In the genomic region with DNA sequence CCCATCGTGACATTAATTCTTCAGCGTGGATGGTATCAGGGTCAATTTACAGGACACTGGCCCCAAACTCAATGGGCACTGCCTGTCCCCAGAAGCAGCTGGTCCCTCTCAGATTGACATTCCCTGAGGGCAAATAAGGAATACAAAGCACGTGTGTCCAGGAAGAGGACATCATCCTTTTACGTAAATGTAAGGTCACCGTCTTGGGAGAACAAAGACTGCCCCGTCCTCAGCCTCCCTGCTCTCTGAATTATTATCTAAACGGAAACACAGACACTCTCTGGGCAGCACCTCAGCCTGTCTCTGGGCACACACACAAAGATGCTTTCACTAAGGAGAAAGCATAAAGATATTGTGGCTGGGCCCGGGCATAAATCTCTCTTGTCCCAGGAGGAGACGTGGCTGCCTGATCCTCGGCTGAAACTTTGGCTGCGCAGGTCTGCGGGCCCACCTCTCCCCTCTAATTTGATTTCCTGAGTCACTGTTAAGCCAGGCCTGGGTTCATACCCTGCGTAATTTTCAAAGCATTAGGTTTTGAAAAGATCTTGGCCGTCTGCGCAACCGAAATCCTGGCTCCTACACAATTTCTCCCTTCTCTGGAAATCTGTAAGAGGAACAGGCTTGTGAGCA, we compare ENCODE assay signal across 22 cellular contexts. TPM values are rescaled to one million over a fixed set of nuclear protein-coding genes. Genes with fewer than 3 reads are reported as not detected.
DNase-seq lines count a peak whose midpoint lies in the region; ATAC-seq and TF ChIP-seq lines count a peak whose summit lies in the region.
"Had no signal": no experiment of that assay in that cellular context is flagged by ENCODE, and none has a peak within 500 bp of the region (broad histone marks: within the 10 kb centered on the region; RNA-seq: fewer than 3 reads in every experiment).

No MANE protein-coding gene starts in this region.

- no peaks in the 10 kb centered on the region for H3K36me3 ChIP-seq in PC-3 (ENCODE audit: low read depth, low read length)
- H3K36me3 ChIP-seq: HAP-1, SJSA1, stomach had no signal

- H2AFZ ChIP-seq in PC-3 (ENCODE audit: low read length), result no peak overlapping the region

- no peaks in the 10 kb centered on the region for H3K4me1 ChIP-seq in PC-3 (ENCODE audit: insufficient read depth, low read length)
- H3K4me1 ChIP-seq: HAP-1, SJSA1 had no signal

- ATAC-seq in HG02981 (IDR thresholded peaks at IDR 0.05; ENCODE audit: unreplicated experiment), result no peak
- no peak for ATAC-seq in activated CD8-positive, alpha-beta memory T cell treated with anti-CD3 and anti-CD28 coated beads, Interleukin-2, amount 10 ng/mL, durations not matched to agents 7 days and 5 days
- no peak for ATAC-seq in PC-3
- ATAC-seq: K562 had no signal

- H3K4me3 ChIP-seq in fibroblast of pulmonary artery (replicated peaks; ENCODE audit: low read depth, low read length), result no peak overlapping the region
- no peak overlapping the region for H3K4me3 ChIP-seq in PC-3 (ENCODE audit: low read length)
- H3K4me3 ChIP-seq: HAP-1, K562, SJSA1, stomach had no signal

- no peaks in the 10 kb centered on the region for H3K9me2 ChIP-seq in PC-3 (replicated peaks; ENCODE audit: low read length)

- no peaks in the 10 kb centered on the region for H4K20me1 ChIP-seq in PC-3 (ENCODE audit: low read length)

- intact Hi-C loops in PC-3 (cut with micrococcal nuclease), result no loop called here

- H3K4me3 Mint-ChIP-seq in neural crest cell (no peak overlapping the region), type B pancreatic cell (no peak overlapping the region)
- no peak overlapping the region for H3K4me3 Mint-ChIP-seq in activated CD8-positive, alpha-beta memory T cell treated with anti-CD3 and anti-CD28 coated beads, Interleukin-2, amount 10 ng/mL, durations not matched to agents 7 days and 5 days
- H3K4me3 Mint-ChIP-seq: memory B cell had no signal

- H3K79me2 ChIP-seq in PC-3 (ENCODE audit: low read length), result no peaks in the 10 kb centered on the region

- H3K9me3 ChIP-seq in PC-3 (ENCODE audit: low read length), result no peaks in the 10 kb centered on the region
- H3K9me3 ChIP-seq: HAP-1, SJSA1, stomach had no signal

- H3K4me1 Mint-ChIP-seq in neural crest cell (peaks cover 19% of the 10 kb centered on the region), type B pancreatic cell (ENCODE audit: unreplicated experiment) (peaks cover 24% of the 10 kb centered on the region)
- no peaks in the 10 kb centered on the region for H3K4me1 Mint-ChIP-seq in activated CD8-positive, alpha-beta memory T cell treated with anti-CD3 and anti-CD28 coated beads, Interleukin-2, amount 10 ng/mL, durations not matched to agents 7 days and 5 days
- H3K4me1 Mint-ChIP-seq: memory B cell had no signal

- CTCF ChIA-PET in activated CD8-positive, alpha-beta memory T cell treated with anti-CD3 and anti-CD28 coated beads, Interleukin-2, amount 10 ng/mL, durations not matched to agents 7 days and 5 days (lab: Charles Lee), result no interaction called here
- CTCF ChIA-PET in PC-3 (lab: Charles Lee), result no interaction called here

- H3K9me3 Mint-ChIP-seq in neural crest cell (no peaks in the 10 kb centered on the region), type B pancreatic cell (no peaks in the 10 kb centered on the region)
- H3K9me3 Mint-ChIP-seq in activated CD8-positive, alpha-beta memory T cell treated with anti-CD3 and anti-CD28 coated beads, Interleukin-2, amount 10 ng/mL, durations not matched to agents 7 days and 5 days (ENCODE audit: low read depth), result no peaks in the 10 kb centered on the region
- H3K9me3 Mint-ChIP-seq: memory B cell had no signal

- H3K36me3 Mint-ChIP-seq in neural crest cell (ENCODE audit: low read depth) (no peaks in the 10 kb centered on the region), type B pancreatic cell (no peaks in the 10 kb centered on the region)
- no peaks in the 10 kb centered on the region for H3K36me3 Mint-ChIP-seq in activated CD8-positive, alpha-beta memory T cell treated with anti-CD3 and anti-CD28 coated beads, Interleukin-2, amount 10 ng/mL, durations not matched to agents 7 days and 5 days
- H3K36me3 Mint-ChIP-seq: memory B cell had no signal

- peak overlapping the region; percentile 89 for H3K27ac Mint-ChIP-seq in neural crest cell (ENCODE audit: unreplicated experiment)
- H3K27ac Mint-ChIP-seq in type B pancreatic cell, result peak overlapping the region; percentile 58
- no peak overlapping the region for H3K27ac Mint-ChIP-seq in activated CD8-positive, alpha-beta memory T cell treated with anti-CD3 and anti-CD28 coated beads, Interleukin-2, amount 10 ng/mL, durations not matched to agents 7 days and 5 days
- H3K27ac Mint-ChIP-seq: memory B cell had no signal

- H3F3A ChIP-seq in PC-3 (ENCODE audit: low read length, unreplicated experiment), result no peaks in the 10 kb centered on the region

- DNase-seq in SK-N-DZ (ENCODE audit: low spot score) (peak; percentile 66), fibroblast of pulmonary artery (ENCODE audit: low read depth) (peak; percentile 67), neural crest cell (ENCODE audit: low read depth, low spot score) (no peak), type B pancreatic cell (ENCODE audit: extremely low spot score, unreplicated experiment) (no peak), PC-3 (no peak)
- DNase-seq in activated CD8-positive, alpha-beta memory T cell treated with anti-CD3 and anti-CD28 coated beads, Interleukin-2, amount 10 ng/mL, durations not matched to agents 7 days and 5 days, result no peak
- DNase-seq: activated CD4-positive, CD25-positive, alpha-beta regulatory T cell treated with anti-CD3 and anti-CD28 coated beads, Interleukin-2, amount 50 U/mL, for 72 hours; activated effector memory CD4-positive, alpha-beta T cell treated with anti-CD3 and anti-CD28 coated beads, Interleukin-2, amount 50 U/mL, for 16 hours; cerebellar nuclear complex; COR-L47; effector memory CD4-positive, alpha-beta T cell; EL; NCI-H2081 treated with DMSO at 0.1 percent for 48 hours; occipital lobe; stomach; T1000 had no signal

- no peak overlapping the region for H3K27ac ChIP-seq in PC-3 (ENCODE audit: low read length)
- H3K27ac ChIP-seq: SJSA1 had no signal

- peaks cover 6% of the 10 kb centered on the region for H3K27me3 Mint-ChIP-seq in neural crest cell (ENCODE audit: low read depth)
- H3K27me3 Mint-ChIP-seq in type B pancreatic cell, result peaks cover 28% of the 10 kb centered on the region
- peaks cover 24% of the 10 kb centered on the region for H3K27me3 Mint-ChIP-seq in activated CD8-positive, alpha-beta memory T cell treated with anti-CD3 and anti-CD28 coated beads, Interleukin-2, amount 10 ng/mL, durations not matched to agents 7 days and 5 days

- peaks cover 1% of the 10 kb centered on the region; the same call in 1 of the 2 replicates for H3K27me3 ChIP-seq in PC-3 (ENCODE audit: low read length)

- TF ChIP-seq CTCF in fibroblast of pulmonary artery (IDR thresholded peaks at IDR 0.05; ENCODE audit: low read length, missing control alignments), result no peak
- no peak for TF ChIP-seq CTCF in neural crest cell (conservative IDR thresholded peaks at IDR 0.05)
- no peak for TF ChIP-seq CTCF in type B pancreatic cell (conservative IDR thresholded peaks at IDR 0.05)
- no peak for TF ChIP-seq CTCF in PC-3 (conservative IDR thresholded peaks at IDR 0.05; ENCODE audit: low read depth, low read length)

- no TSS peak for BruUV-seq in PC-3 (replicated peaks; lab: Mats Ljungman, UMichigan)

- POLR2A ChIA-PET in PC-3 (lab: Charles Lee; ENCODE audit: unreplicated experiment), result no interaction called here

- H3K9ac ChIP-seq in PC-3 (ENCODE audit: low read length), result no peak overlapping the region

- no peak overlapping the region for H3K4me2 ChIP-seq in PC-3 (ENCODE audit: low read length)

RNA-seq across cellular contexts. Expression of a gene that starts 5.0 kb away (rescaled TPM):
- not detected in 2 replicates for polyA plus RNA-seq in SK-N-DZ (2014; cell fraction: cytosol; rRNA removed)
- polyA plus RNA-seq in SK-N-DZ (2014; cell fraction: nucleus; rRNA removed), result not detected in 2 replicates
- not detected in 2 replicates for total RNA-seq in neural crest cell
- 0.12 and 0.17 TPM in 2 replicates for total RNA-seq in type B pancreatic cell (ENCODE audit: low replicate concordance)
- not detected for total RNA-seq in activated CD8-positive, alpha-beta memory T cell treated with anti-CD3 and anti-CD28 coated beads, Interleukin-2, amount 10 ng/mL, durations not matched to agents 7 days and 5 days
- total RNA-seq in PC-3 (2014; rRNA removed), result 0.04 TPM in 1 of 2 replicates, not detected in the other
- total RNA-seq: K562, occipital lobe, SJSA1, stomach had no signal
- polyA plus RNA-seq: K562, keratinocyte, stomach had no signal

RNA-seq across cellular contexts. Expression of a gene that starts 43.8 kb away (rescaled TPM):
- 1.3 TPM in 1 of 2 replicates, not detected in the other for polyA plus RNA-seq in SK-N-DZ (2014; cell fraction: cytosol; rRNA removed)
- polyA plus RNA-seq in SK-N-DZ (2014; cell fraction: nucleus; rRNA removed), result 0.05 and 0.58 TPM in 2 replicates
- total RNA-seq in neural crest cell (not detected in 2 replicates), type B pancreatic cell (ENCODE audit: low replicate concordance) (not detected in 2 replicates), PC-3 (2014; rRNA removed) (not detected in 2 replicates)
- total RNA-seq in activated CD8-positive, alpha-beta memory T cell treated with anti-CD3 and anti-CD28 coated beads, Interleukin-2, amount 10 ng/mL, durations not matched to agents 7 days and 5 days, result not detected
- total RNA-seq: K562, occipital lobe, SJSA1 had no signal
- polyA plus RNA-seq: keratinocyte had no signal

RNA-seq across cellular contexts. Expression of a gene that starts 47.9 kb away (rescaled TPM):
- polyA plus RNA-seq in SK-N-DZ (2014; cell fraction: cytosol; rRNA removed), result 55.5 and 64.8 TPM in 2 replicates
- polyA plus RNA-seq in SK-N-DZ (2014; cell fraction: nucleus; rRNA removed), result 308 and 445 TPM in 2 replicates
- 76.0 and 86.4 TPM in 2 replicates for total RNA-seq in neural crest cell
- total RNA-seq in type B pancreatic cell (ENCODE audit: low replicate concordance), result 66.9 and 83.7 TPM in 2 replicates
- total RNA-seq in activated CD8-positive, alpha-beta memory T cell treated with anti-CD3 and anti-CD28 coated beads, Interleukin-2, amount 10 ng/mL, durations not matched to agents 7 days and 5 days, result 10 to 100 TPM; 52.7 to 58.1 TPM
- total RNA-seq in PC-3 (2014; rRNA removed), result 21.8 and 28.0 TPM in 2 replicates

RNA-seq across cellular contexts. Expression of a gene that starts 59.9 kb away (rescaled TPM):
- not detected in 2 replicates for polyA plus RNA-seq in SK-N-DZ (2014; cell fraction: cytosol; rRNA removed)
- polyA plus RNA-seq in SK-N-DZ (2014; cell fraction: nucleus; rRNA removed), result not detected in 2 replicates
- total RNA-seq in neural crest cell, result 0.14 and 0.30 TPM in 2 replicates
- 0.95 and 2.0 TPM in 2 replicates for total RNA-seq in type B pancreatic cell (ENCODE audit: low replicate concordance)
- not detected for total RNA-seq in activated CD8-positive, alpha-beta memory T cell treated with anti-CD3 and anti-CD28 coated beads, Interleukin-2, amount 10 ng/mL, durations not matched to agents 7 days and 5 days
- 0.15 TPM in 1 of 2 replicates, not detected in the other for total RNA-seq in PC-3 (2014; rRNA removed)
- total RNA-seq: K562 had no signal
- polyA plus RNA-seq: K562, keratinocyte had no signal

Comparison
In these comparisons a context has a peak if more than half of its experiments do, and no peak if none do; other contexts are left out.
1. DNase-seq: peak in SK-N-DZ (single experiment) and fibroblast of pulmonary artery (single experiment); none in neural crest cell (single experiment), type B pancreatic cell (single experiment), activated CD8-positive, alpha-beta memory T cell treated with anti-CD3 and anti-CD28 coated beads, Interleukin-2, amount 10 ng/mL, durations not matched to agents 7 days and 5 days (single experiment) and PC-3 (single experiment).